ENCODE assay signal across 21 cellular contexts in the genomic region with DNA sequence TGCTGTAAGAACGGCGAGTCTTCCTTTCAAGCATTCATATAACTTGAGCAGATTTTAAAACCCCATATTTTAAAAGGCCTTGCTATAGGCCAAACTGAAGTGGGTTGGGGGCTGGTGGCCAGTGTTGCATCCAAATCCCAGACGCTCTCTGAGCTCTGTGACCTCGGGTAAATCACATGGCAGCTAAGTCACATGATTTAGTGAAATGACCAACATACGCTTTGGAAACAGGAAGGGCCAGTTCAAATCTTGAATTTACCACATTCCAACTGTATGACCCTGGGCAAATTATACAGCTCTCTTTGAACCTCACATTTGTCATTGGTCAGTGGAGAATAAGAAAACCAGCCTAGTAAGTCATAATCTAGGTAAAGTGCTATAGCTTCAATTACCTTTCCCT.
"Had no signal": no experiment of that assay in that cellular context is flagged by ENCODE, and none has a peak within 500 bp of the region (broad histone marks: within the 10 kb centered on the region; RNA-seq: fewer than 3 reads in every experiment).

No MANE protein-coding gene starts in this region.

- ATAC-seq: effector memory CD8-positive, alpha-beta T cell; lower lobe of right lung; stimulated activated naive B cell treated with anti-CD40 and anti-IgM and Interleukin-4, amounts not matched to agents 10 μg/mL and 1 μg/mL and 100 μg/mL, for 72 hours had no signal

- H3K4me3 ChIP-seq: esophagus muscularis mucosa, hepatocyte, left ventricle myocardium inferior, lower lobe of right lung, neural progenitor cell, ovary, right atrium auricular region, sigmoid colon, skin epidermis, thyroid gland had no signal

- H3K9me3 ChIP-seq: esophagus muscularis mucosa, left ventricle myocardium inferior, lower lobe of right lung, ovary, right atrium auricular region, sigmoid colon, thyroid gland had no signal

- FAIRE-seq: colon had no signal

- H3K4me2 ChIP-seq: hepatocyte, neural progenitor cell had no signal

- H3K4me1 ChIP-seq: left ventricle myocardium inferior, lower lobe of right lung, right atrium auricular region, thyroid gland had no signal

- H3K79me2 ChIP-seq: hepatocyte had no signal

- H3K36me3 ChIP-seq: esophagus muscularis mucosa, left ventricle myocardium inferior, lower lobe of right lung, neural progenitor cell, ovary, right atrium auricular region, sigmoid colon, thyroid gland had no signal

- H3K9ac ChIP-seq: neural progenitor cell had no signal

- H2AFZ ChIP-seq: hepatocyte, neural progenitor cell had no signal

- H3K27me3 ChIP-seq: esophagus muscularis mucosa, hepatocyte, neural progenitor cell, ovary, right atrium auricular region, sigmoid colon, thyroid gland had no signal

- H3K27ac ChIP-seq: epithelial cell of prostate, esophagus muscularis mucosa, hepatocyte, left ventricle myocardium inferior, lower lobe of right lung, neural progenitor cell, ovary, right atrium auricular region, sigmoid colon, skin epidermis, thyroid gland had no signal

- DNase-seq: cerebellar nuclear complex; effector memory CD8-positive, alpha-beta T cell; head of caudate nucleus; islet precursor cell; left ventricle myocardium inferior; lower lobe of right lung; midbrain; nucleus accumbens; ovary; sigmoid colon; stimulated activated CD4-positive, alpha-beta T cell treated with anti-CD3 and anti-CD28 coated beads, Interleukin-2, amount 100 ng/mL, for 24 hours; stimulated activated CD4-positive, alpha-beta T cell treated with anti-CD3 and anti-CD28 coated beads, Interleukin-4, amount 100 ng/mL, for 4 hours; stimulated activated naive B cell treated with anti-CD40 and anti-IgM and Interleukin-4, amounts not matched to agents 10 μg/mL and 1 μg/mL and 100 μg/mL, for 72 hours; thyroid gland had no signal
